8 cellular contexts compared by ENCODE assay signal in genomic region chr2:47058061-47058931, GRCh38.
DNase-seq lines count a peak whose midpoint lies in the region; ATAC-seq and TF ChIP-seq lines count a peak whose summit lies in the region.

No MANE protein-coding gene starts in this region.

- peak overlapping the region; percentile 38 to 70 for H3K27ac ChIP-seq in liver (ENCODE audit: low read depth in 1 of 2, low read length in 2 of 2)
- H3K27ac ChIP-seq in testis: peak overlapping the region; percentile 53 to 83

- no peaks in the 10 kb centered on the region for H3K9me3 Mint-ChIP-seq in activated naive CD8-positive, alpha-beta T cell (ENCODE audit: low read depth)
- H3K9me3 Mint-ChIP-seq in activated naive CD8-positive, alpha-beta T cell treated with anti-CD3 and anti-CD28 coated beads, Interleukin-2, amount 50 U/mL, for 24 hours: no peaks in the 10 kb centered on the region
- no peaks in the 10 kb centered on the region for H3K9me3 Mint-ChIP-seq in WTC11

- no peak overlapping the region for H3K4me3 ChIP-seq in liver (ENCODE audit: low read depth in 1 of 3, low read length in 3 of 3)
- no peak overlapping the region for H3K4me3 ChIP-seq in testis

- POLR2A ChIA-PET in WTC11 (lab: Charles Lee): interaction anchor here (1.0 kb wide), 1 partner anchor 13 kb away, joined by 3 read pairs; no protein-coding TSS in a partner anchor

- no peak overlapping the region for H3K4me3 Mint-ChIP-seq in activated naive CD8-positive, alpha-beta T cell
- no peak overlapping the region for H3K4me3 Mint-ChIP-seq in activated naive CD8-positive, alpha-beta T cell treated with anti-CD3 and anti-CD28 coated beads, Interleukin-2, amount 50 U/mL, for 24 hours
- H3K4me3 Mint-ChIP-seq in WTC11: no peak overlapping the region

- no peak overlapping the region for H3K9ac ChIP-seq in liver (ENCODE audit: low read depth in 1 of 2, low read length in 2 of 2)

- no peaks in the 10 kb centered on the region for H3K9me3 ChIP-seq in liver (ENCODE audit: control insufficient read depth in 4 of 4, low read length in 3 of 4)
- H3K9me3 ChIP-seq in testis: no peaks in the 10 kb centered on the region

- no peaks in the 10 kb centered on the region for H3K27me3 ChIP-seq in liver (ENCODE audit: control insufficient read depth in 4 of 4, insufficient read depth in 4 of 4, low read length in 3 of 4)
- no peaks in the 10 kb centered on the region for H3K27me3 ChIP-seq in testis

- TF ChIP-seq CTCF in WTC11 (IDR thresholded peaks at IDR 0.05) (no peak), liver (IDR thresholded peaks at IDR 0.05; ENCODE audit: low read depth, low read length, missing input control) (no peak), testis (IDR thresholded peaks at IDR 0.05) (no peak)

- H3K4me1 ChIP-seq in liver (ENCODE audit: control insufficient read depth in 4 of 4, insufficient read depth in 4 of 4, low read length in 3 of 4) (peaks cover 0 to 10% (median 2%) of the 10 kb centered on the region in 4 donors), testis (peaks cover 70% of the 10 kb centered on the region)

- H3K36me3 ChIP-seq in liver (ENCODE audit: control insufficient read depth in 4 of 4, insufficient read depth in 3 of 4, low read depth in 1 of 4, low read length in 3 of 4): peaks cover 0 to 7% (median 1%) of the 10 kb centered on the region in 4 donors
- no peaks in the 10 kb centered on the region for H3K36me3 ChIP-seq in testis (ENCODE audit: low read depth, missing control alignments)

- H3K4me1 Mint-ChIP-seq in activated naive CD8-positive, alpha-beta T cell (ENCODE audit: low read depth): peaks cover 35% of the 10 kb centered on the region
- H3K4me1 Mint-ChIP-seq in activated naive CD8-positive, alpha-beta T cell treated with anti-CD3 and anti-CD28 coated beads, Interleukin-2, amount 50 U/mL, for 24 hours: peaks cover 23% of the 10 kb centered on the region
- H3K4me1 Mint-ChIP-seq in WTC11: peaks cover 26% of the 10 kb centered on the region

- ATAC-seq in activated naive CD8-positive, alpha-beta T cell treated with anti-CD3 and anti-CD28 coated beads, Interleukin-2, amount 50 U/mL, for 24 hours: no peak
- peak; percentile 23 for ATAC-seq in WTC11

- no peak for DNase-seq in activated naive CD8-positive, alpha-beta T cell treated with anti-CD3 and anti-CD28 coated beads, Interleukin-2, amount 50 U/mL, for 24 hours
- DNase-seq in WTC11 (ENCODE audit: low spot score) (no peak), testis (peak; percentile 70), NCI-H2227 (lab: John Stamatoyannopoulos, UW; ENCODE audit: unreplicated experiment) (no peak), middle frontal gyrus (ENCODE audit: extremely low spot score, low spot score) (no peak)
- no peak for DNase-seq in central memory CD4-positive, alpha-beta T cell

- TF ChIP-seq POLR2A in testis (IDR thresholded peaks at IDR 0.05): no peak

- WGBS in liver: 72% methylated on average over 11 of the region's 11 CpGs
- WGBS in testis, 2 donors: 40 to 41% methylated on average over 10 to 11 of the region's 11 CpGs

- H3K36me3 Mint-ChIP-seq in activated naive CD8-positive, alpha-beta T cell: peaks cover 3% of the 10 kb centered on the region
- peaks cover 7% of the 10 kb centered on the region for H3K36me3 Mint-ChIP-seq in activated naive CD8-positive, alpha-beta T cell treated with anti-CD3 and anti-CD28 coated beads, Interleukin-2, amount 50 U/mL, for 24 hours (ENCODE audit: low read depth)
- H3K36me3 Mint-ChIP-seq in WTC11: no peaks in the 10 kb centered on the region

- H3K27me3 Mint-ChIP-seq in activated naive CD8-positive, alpha-beta T cell: no peaks in the 10 kb centered on the region
- H3K27me3 Mint-ChIP-seq in activated naive CD8-positive, alpha-beta T cell treated with anti-CD3 and anti-CD28 coated beads, Interleukin-2, amount 50 U/mL, for 24 hours: no peaks in the 10 kb centered on the region
- no peaks in the 10 kb centered on the region for H3K27me3 Mint-ChIP-seq in WTC11 (ENCODE audit: low read depth)

- CTCF ChIA-PET in WTC11 (lab: Charles Lee): interaction anchor here (0.6 to 1.9 kb wide), 3 partner anchors 69 to 265 kb away, joined by 3 to 5 read pairs (median 3); no protein-coding TSS in a partner anchor

- peak overlapping the region; percentile 85 for H3K27ac Mint-ChIP-seq in activated naive CD8-positive, alpha-beta T cell
- H3K27ac Mint-ChIP-seq in activated naive CD8-positive, alpha-beta T cell treated with anti-CD3 and anti-CD28 coated beads, Interleukin-2, amount 50 U/mL, for 24 hours: no peak overlapping the region
- H3K27ac Mint-ChIP-seq in WTC11: peak overlapping the region; percentile 43

- TF ChIP-seq RAD21 in liver (IDR thresholded peaks at IDR 0.05): peak in 1 of 2 donors; percentile 53

- intact Hi-C loops in testis (cut with DNase I; ENCODE audit: low total_unique reads): no loop called here

TF ChIP-seq in WTC11, 78 proteins besides CTCF, POLR2A, EP300 and RAD21:
- no peak for TF ChIP-seq SMAD4 (CRISPR knock-in tag; IDR thresholded peaks at IDR 0.05)
- TF ChIP-seq ZSCAN18 (CRISPR knock-in tag; IDR thresholded peaks at IDR 0.05): no peak
- no peak for TF ChIP-seq HMGXB4 (CRISPR knock-in tag; IDR thresholded peaks at IDR 0.05)
- no peak for TF ChIP-seq ETV6 (CRISPR knock-in tag; IDR thresholded peaks at IDR 0.05)

TF ChIP-seq in liver, 16 proteins besides CTCF, POLR2A, EP300 and RAD21:
- TF ChIP-seq FOXA1 (IDR thresholded peaks at IDR 0.05) (no peak), EGR1 (IDR thresholded peaks at IDR 0.05; ENCODE audit: low read depth in 2 of 2) (no peak), REST (IDR thresholded peaks at IDR 0.05) (peak; percentile 69), GABPA (IDR thresholded peaks at IDR 0.05 in 1 of 2, conservative IDR thresholded peaks at IDR 0.05 in 1 of 2) (no peak), JUND (IDR thresholded peaks at IDR 0.05) (no peak), MAX (IDR thresholded peaks at IDR 0.05) (no peak), YY1 (IDR thresholded peaks at IDR 0.05) (no peak), HNF4G (IDR thresholded peaks at IDR 0.05) (no peak), SP1 (IDR thresholded peaks at IDR 0.05) (peak; percentile 47), ATF3 (IDR thresholded peaks at IDR 0.05) (no peak), NR2F2 (IDR thresholded peaks at IDR 0.05) (peak; percentile 89), HNF4A (conservative IDR thresholded peaks at IDR 0.05) (peak in 1 of 2 donors; percentile 18), RXRA (IDR thresholded peaks at IDR 0.05) (peak; percentile 74 to 81)
